ENCODE assay signal across 17 cellular contexts in the genomic region with DNA sequence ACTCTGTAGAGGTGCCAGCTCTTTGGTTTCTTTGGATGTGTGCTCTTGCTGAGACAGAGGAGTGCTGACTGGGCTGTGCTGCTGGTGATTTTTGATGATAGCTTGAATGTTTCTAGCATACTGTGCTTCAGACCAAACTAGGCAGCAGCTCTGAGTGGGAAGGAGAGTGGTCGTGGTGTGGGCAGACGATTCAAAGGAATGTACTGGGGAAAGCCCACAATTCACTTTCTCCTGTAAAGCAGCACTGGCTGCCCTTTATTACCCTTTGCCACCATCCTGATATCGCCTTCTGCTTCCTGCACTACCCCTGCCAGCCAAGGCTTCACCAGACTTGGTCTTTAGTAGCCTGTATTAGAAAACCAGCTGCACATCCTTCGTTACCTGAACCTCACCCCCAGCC. TPM values are rescaled to one million over a fixed set of nuclear protein-coding genes. Genes with fewer than 3 reads are reported as not detected.
A peak's percentile ranks its signal among the peaks of the same experiment; 100 is the strongest.
DNase-seq lines count a peak whose midpoint lies in the region; ATAC-seq, FAIRE-seq and TF ChIP-seq lines count a peak whose summit lies in the region.
"Had no signal": no experiment of that assay in that cellular context is flagged by ENCODE, and none has a peak within 500 bp of the region (broad histone marks: within the 10 kb centered on the region; RNA-seq: fewer than 3 reads in every experiment).

No MANE protein-coding gene starts in this region.

- no peak overlapping the region for H3K56ac ChIP-seq in H1 (replicated peaks; ENCODE audit: insufficient read length, low read depth, low read length)

- H3K27ac ChIP-seq in RWPE1 (peak overlapping the region; percentile 20), H1 (ENCODE audit: low read depth, low read length) (peak overlapping the region; percentile 58; the same call in 1 of the 2 replicates), gastroesophageal sphincter (no peak overlapping the region)
- H3K27ac ChIP-seq: right atrium auricular region, tibial nerve had no signal

- H2BK15ac ChIP-seq in H1 (ENCODE audit: low read length): 0 out of 2 replicates have a peak overlapping the region, but pooled peaks have one; percentile 18

- H3K79me1 ChIP-seq in H1 (ENCODE audit: low read depth, low read length): peaks cover 12% of the 10 kb centered on the region

- no peaks in the 10 kb centered on the region; the same call in 1 of the 2 replicates for H3K23me2 ChIP-seq in H1 (ENCODE audit: low read depth, low read length)

- H4K20me1 ChIP-seq in H1 (replicated peaks in 1 of 2; ENCODE audit: control insufficient read depth in 1 of 2, insufficient read depth in 2 of 2, low read length in 2 of 2): peaks cover 8 to 26% of the 10 kb centered on the region in 2 experiments

- H3K23ac ChIP-seq in H1 (ENCODE audit: insufficient read length): no peak overlapping the region

- TF ChIP-seq POLR2A in H1 (IDR thresholded peaks at IDR 0.05; ENCODE audit: control extremely low read depth in 1 of 2, low read depth in 2 of 2, low read length in 2 of 2): 0 out of 3 replicates have a peak, but pooled peaks of 1 of the 2 experiments have one; percentile 32
- TF ChIP-seq POLR2A in gastroesophageal sphincter (IDR thresholded peaks at IDR 0.05): no peak

- TF ChIP-seq EP300 in H1 (IDR thresholded peaks at IDR 0.05; ENCODE audit: borderline replicate concordance in 1 of 2, low read depth in 2 of 2, low read length in 2 of 2): no peak
- TF ChIP-seq EP300 in gastroesophageal sphincter (IDR thresholded peaks at IDR 0.05): no peak

- no peak for DNase-seq in activated naive CD4-positive, alpha-beta T cell treated with anti-CD3 and anti-CD28 coated beads, Interleukin-2, amount 50 U/mL, for 16 hours
- DNase-seq in RWPE1 (ENCODE audit: low spot score) (no peak), H1 (ENCODE audit: low read depth in 1 of 2, low spot score in 2 of 2) (no peak), progenitor cell of endocrine pancreas (ENCODE audit: low spot score, unreplicated experiment) (no peak), GM03348 (ENCODE audit: low spot score) (no peak), chondrocyte (ENCODE audit: low spot score) (no peak)
- DNase-seq: activated CD4-positive, alpha-beta T cell treated with anti-CD3 and anti-CD28 coated beads, Interleukin-2, amount 50 U/mL, for 4 hours; effector CD4-positive, alpha-beta T cell; mucosa of descending colon; NCI-H1930; occipital lobe had no signal

- no peak overlapping the region for H2AK5ac ChIP-seq in H1 (ENCODE audit: low read depth, low read length)

- no peak overlapping the region for H3K18ac ChIP-seq in H1 (ENCODE audit: extremely low read depth, low read length)

- ATAC-seq in gastroesophageal sphincter: no peak
- ATAC-seq: K562, mucosa of descending colon had no signal

- POLR2A ChIA-PET in RWPE1 (lab: Yijun Ruan, JAX; ENCODE audit: low non-redundant PET) (interaction anchor here (0.5 kb wide), 1 partner anchor 66 kb away, joined by 3 read pairs; no protein-coding TSS in a partner anchor), H1 (lab: Charles Lee; ENCODE audit: partially characterized antibody) (interaction anchor here (1.1 to 4.9 kb wide), 5 partner anchors 9 to 33 kb away, joined by 3 to 32 read pairs (median 5); no protein-coding TSS in a partner anchor)

- H3K9me3 ChIP-seq in H1 (ENCODE audit: insufficient read depth in 2 of 2, low read depth in 1 of 2, low read length in 1 of 2) (no peaks in the 10 kb centered on the region), gastroesophageal sphincter (no peaks in the 10 kb centered on the region)
- H3K9me3 ChIP-seq: mucosa of descending colon, right atrium auricular region, tibial nerve had no signal

- H3K27me3 Mint-ChIP-seq in activated naive CD4-positive, alpha-beta T cell treated with anti-CD3 and anti-CD28 coated beads, Interleukin-2, amount 50 U/mL, for 24 hours: no peaks in the 10 kb centered on the region
- H3K27me3 Mint-ChIP-seq in progenitor cell of endocrine pancreas (no peaks in the 10 kb centered on the region), chondrocyte (ENCODE audit: low read depth) (no peaks in the 10 kb centered on the region)

- FAIRE-seq in H1 (lab: Jason Lieb, UNC): no peak
- FAIRE-seq: K562, TTC549 had no signal

- no peak overlapping the region for H3K4me3 Mint-ChIP-seq in activated naive CD4-positive, alpha-beta T cell treated with anti-CD3 and anti-CD28 coated beads, Interleukin-2, amount 50 U/mL, for 24 hours
- H3K4me3 Mint-ChIP-seq in progenitor cell of endocrine pancreas (ENCODE audit: low read depth) (no peak overlapping the region), chondrocyte (ENCODE audit: unreplicated experiment) (no peak overlapping the region)

- H3K79me2 ChIP-seq in H1 (ENCODE audit: control insufficient read depth in 1 of 2, insufficient read depth in 2 of 2, low read length in 2 of 2): peaks cover 0 to 71% of the 10 kb centered on the region in 2 experiments; a peak in 2 of 4 replicates

- no peak overlapping the region for H3K14ac ChIP-seq in H1 (ENCODE audit: insufficient read length)

- peaks cover 16 to 36% (median 25%) of the 10 kb centered on the region in 4 experiments for H3K4me1 ChIP-seq in H1 (replicated peaks in 1 of 4; ENCODE audit: control insufficient read depth in 3 of 4, insufficient read depth in 4 of 4, low read length in 3 of 4)
- peaks cover 0 to 12% (median 0%) of the 10 kb centered on the region in 3 donors for H3K4me1 ChIP-seq in gastroesophageal sphincter

- H3K4me3 ChIP-seq in H1 (ENCODE audit: extremely low read depth in 1 of 4, insufficient read depth in 2 of 4, low read depth in 3 of 4, low read length in 4 of 4) (no peak overlapping the region), gastroesophageal sphincter (no peak overlapping the region)
- H3K4me3 ChIP-seq: K562, mucosa of descending colon, right atrium auricular region, tibial nerve had no signal

- no peak overlapping the region for H2BK120ac ChIP-seq in H1 (replicated peaks; ENCODE audit: low read depth, low read length)

- no peak overlapping the region for H3K9ac ChIP-seq in H1 (replicated peaks in 1 of 4; ENCODE audit: extremely low read depth in 1 of 4, low read depth in 3 of 4, low read length in 3 of 4)

- no peak overlapping the region for H3K4me2 ChIP-seq in H1 (ENCODE audit: insufficient read depth in 1 of 2, low read depth in 2 of 2, low read length in 2 of 2)

- TF ChIP-seq CTCF in RWPE1 (conservative IDR thresholded peaks at IDR 0.05; ENCODE audit: low read depth) (no peak), H1 (IDR thresholded peaks at IDR 0.05; ENCODE audit: control extremely low read depth in 1 of 3, insufficient read depth in 1 of 3, low read depth in 1 of 3, low read length in 3 of 3) (no peak), progenitor cell of endocrine pancreas (IDR thresholded peaks at IDR 0.05; ENCODE audit: unreplicated experiment) (no peak), chondrocyte (IDR thresholded peaks at IDR 0.05) (no peak), gastroesophageal sphincter (IDR thresholded peaks at IDR 0.05) (no peak)

- 100% methylated on average over 4 of the region's 4 CpGs; no CpG with 5 or more reads in 1 of the 2 experiments for WGBS in H1 (ENCODE audit: extremely low coverage in 1 of 2, insufficient coverage in 1 of 2, insufficient read length in 1 of 2, insufficient replicate concordance in 2 of 2, low coverage in 1 of 2, low lambda C conversion rate in 2 of 2, missing lambda C conversion rate in 1 of 2), 2 experiments
- 70% methylated on average over 3 of the region's 4 CpGs; no CpG with 5 or more reads in 1 of the 2 donors for WGBS in gastroesophageal sphincter (ENCODE audit: low coverage in 1 of 2), 2 donors

- CTCF ChIA-PET in RWPE1 (lab: Yijun Ruan, JAX) (interaction anchor here (0.6 kb wide), 1 partner anchor 39 kb away, joined by 3 read pairs; no protein-coding TSS in a partner anchor), H1 (lab: Charles Lee; ENCODE audit: partially characterized antibody) (interaction anchor here (0.6 to 4.2 kb wide), 9 partner anchors 12 to 103 kb away, joined by 3 to 22 read pairs (median 3); no protein-coding TSS in a partner anchor)

- H4K91ac ChIP-seq in H1 (replicated peaks; ENCODE audit: insufficient read length, low read length): no peak overlapping the region

- peak overlapping the region; percentile 90; the same call in 1 of the 2 replicates for H2BK5ac ChIP-seq in H1 (ENCODE audit: low read depth, low read length)

- H2AFZ ChIP-seq in H1 (ENCODE audit: low read length): no peak overlapping the region

- no peaks in the 10 kb centered on the region for H3K9me3 Mint-ChIP-seq in activated naive CD4-positive, alpha-beta T cell treated with anti-CD3 and anti-CD28 coated beads, Interleukin-2, amount 50 U/mL, for 24 hours
- H3K9me3 Mint-ChIP-seq in progenitor cell of endocrine pancreas (ENCODE audit: low read depth) (no peaks in the 10 kb centered on the region), chondrocyte (ENCODE audit: low read depth) (no peaks in the 10 kb centered on the region)

- H3K27me3 ChIP-seq in H1 (replicated peaks in 1 of 4; ENCODE audit: control insufficient read depth in 3 of 4, extremely low read depth in 1 of 4, insufficient read depth in 3 of 4, low read length in 3 of 4): no peaks in the 10 kb centered on the region
- H3K27me3 ChIP-seq in gastroesophageal sphincter: no peaks in the 10 kb centered on the region
- H3K27me3 ChIP-seq: right atrium auricular region, tibial nerve had no signal

- no peak overlapping the region for H4K8ac ChIP-seq in H1 (ENCODE audit: extremely low read depth, insufficient read depth, low read length)

- H2BK20ac ChIP-seq in H1 (ENCODE audit: low read length): peak overlapping the region; percentile 48

- peaks cover 21% of the 10 kb centered on the region for H3K4me1 Mint-ChIP-seq in activated naive CD4-positive, alpha-beta T cell treated with anti-CD3 and anti-CD28 coated beads, Interleukin-2, amount 50 U/mL, for 24 hours
- H3K4me1 Mint-ChIP-seq in progenitor cell of endocrine pancreas (ENCODE audit: low read depth) (no peaks in the 10 kb centered on the region), chondrocyte (ENCODE audit: low read depth) (peaks cover 32% of the 10 kb centered on the region)

- no peak for TF ChIP-seq RAD21 in H1 (IDR thresholded peaks at IDR 0.05 in 1 of 2, conservative IDR thresholded peaks at IDR 0.05 in 1 of 2; ENCODE audit: low read depth in 2 of 2, low read length in 2 of 2)

- peak overlapping the region; percentile 3 for H3K27ac Mint-ChIP-seq in activated naive CD4-positive, alpha-beta T cell treated with anti-CD3 and anti-CD28 coated beads, Interleukin-2, amount 50 U/mL, for 24 hours
- peak overlapping the region; percentile 43 for H3K27ac Mint-ChIP-seq in progenitor cell of endocrine pancreas
- no peak overlapping the region for H3K27ac Mint-ChIP-seq in chondrocyte (ENCODE audit: unreplicated experiment)

- peaks cover 14% of the 10 kb centered on the region for H3K36me3 Mint-ChIP-seq in activated naive CD4-positive, alpha-beta T cell treated with anti-CD3 and anti-CD28 coated beads, Interleukin-2, amount 50 U/mL, for 24 hours
- H3K36me3 Mint-ChIP-seq in progenitor cell of endocrine pancreas (ENCODE audit: insufficient read depth): peaks cover 44% of the 10 kb centered on the region
- H3K36me3 Mint-ChIP-seq in chondrocyte (ENCODE audit: low read depth): peaks cover 37% of the 10 kb centered on the region

- H3K4ac ChIP-seq in H1 (replicated peaks; ENCODE audit: insufficient read length, low read depth, low read length): no peak overlapping the region

- H4K5ac ChIP-seq in H1 (ENCODE audit: insufficient read length, low read depth, low read length): no peak overlapping the region

- H3K36me3 ChIP-seq in H1 (ENCODE audit: control insufficient read depth in 2 of 4, insufficient read depth in 4 of 4, low read length in 3 of 4): peaks cover 35 to 76% (median 48%) of the 10 kb centered on the region in 4 experiments
- peaks cover 0 to 100% of the 10 kb centered on the region in 2 donors for H3K36me3 ChIP-seq in gastroesophageal sphincter

- no peak overlapping the region for H2BK12ac ChIP-seq in H1 (ENCODE audit: low read depth, low read length)

RNA-seq across cellular contexts. Expression of a gene that starts 45.3 kb away (rescaled TPM):
- total RNA-seq in H1 (2021; fragmentation: NEBNext Ultra II Directional; extraction: Animal tissue kit (Norgen Biotek cat#: 25700)): 249 and 255 TPM in 2 replicates
- 37.3 and 55.3 TPM in 2 replicates for polyA plus RNA-seq in H1 (2011; rRNA removed)
- polyA plus RNA-seq in H1 (2011; cell fraction: cytosol; rRNA removed): 32.6 TPM
- polyA plus RNA-seq in H1 (2011; cell fraction: nucleus; rRNA removed): 115 TPM
- polyA plus RNA-seq in H1 (2012, experiment 1 of 2): 96.3 to 122 TPM (median 108 TPM) in 4 replicates
- 52.2 TPM for polyA plus RNA-seq in H1 (2012, experiment 2 of 2)
- polyA plus RNA-seq in H1 (2013, experiment 1 of 2): 64.3 TPM
- polyA plus RNA-seq in H1 (2013, experiment 2 of 2): 64.7 TPM
- 102 and 131 TPM in 2 replicates for polyA minus RNA-seq in H1 (2011; rRNA and poly(A)+ RNA removed)
- 63.8 TPM for polyA minus RNA-seq in H1 (2011; cell fraction: cytosol; rRNA and poly(A)+ RNA removed)
- 69.0 TPM for polyA minus RNA-seq in H1 (2011; cell fraction: nucleus; rRNA and poly(A)+ RNA removed)
- 416 and 460 TPM in 2 replicates for total RNA-seq in progenitor cell of endocrine pancreas
- 233 to 235 TPM (median 235 TPM) in 3 replicates for total RNA-seq in chondrocyte
- 100 to 1,000 TPM; 102 to 198 (median 108) TPM for total RNA-seq in gastroesophageal sphincter

Comparison
In these comparisons a context has a peak if more than half of its experiments do, and no peak if none do; other contexts are left out.
1. H3K27ac ChIP-seq: peak in RWPE1 (single experiment) and H1 (single experiment); none in gastroesophageal sphincter (0 of 4).